Comparison of ENCODE assay signal across 38 cellular contexts in the genomic region with DNA sequence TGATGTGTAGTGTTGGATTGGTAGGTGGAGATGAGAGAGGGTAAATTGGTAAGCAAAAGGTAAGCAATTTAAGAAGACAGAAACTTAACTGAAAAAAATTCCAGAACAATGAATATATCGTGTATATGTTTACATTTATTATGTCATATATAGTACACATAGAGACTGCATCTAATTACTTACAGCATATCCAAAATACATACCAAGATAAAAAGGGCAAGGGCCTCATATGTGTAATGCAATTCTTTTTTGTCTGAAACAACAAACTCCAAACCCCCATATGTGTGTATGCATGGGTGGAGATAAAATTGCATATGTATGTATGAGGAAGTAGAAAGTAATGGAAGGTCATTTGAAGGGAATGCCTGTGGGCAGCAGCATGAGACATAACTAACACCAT. TPM values are rescaled to one million over a fixed set of nuclear protein-coding genes. Genes with fewer than 3 reads are reported as not detected.
"Had no signal": no experiment of that assay in that cellular context is flagged by ENCODE, and none has a peak within 500 bp of the region (broad histone marks: within the 10 kb centered on the region; RNA-seq: fewer than 3 reads in every experiment).

No MANE protein-coding gene starts in this region.

- H3K27me3 ChIP-seq: MG63 had no signal

- H3K4me3 ChIP-seq: MG63 had no signal

- H3K9me3 ChIP-seq: MG63 had no signal

- DNase-seq: Kasumi-1, MG63, MM.1S, MV-4-11, NCI-H1048, NCI-H1092, NCI-H1092 treated with DMSO at 0.1 percent for 48 hours, NCI-H1105, NCI-H1105 treated with DMSO at 0.1 percent for 48 hours, NCI-H1417 treated with DMSO at 0.1 percent for 48 hours, NCI-H1436, NCI-H1436 treated with DMSO at 0.1 percent for 48 hours, NCI-H146, NCI-H1694, NCI-H1694 treated with DMSO at 0.1 percent for 48 hours, NCI-H187, NCI-H187 treated with DMSO at 0.1 percent for 48 hours, NCI-H1930, NCI-H2029, NCI-H2029 treated with DMSO at 0.1 percent for 48 hours, NCI-H2081, NCI-H2081 treated with DMSO at 0.1 percent for 48 hours, NCI-H2107, NCI-H2171, NCI-H2171 treated with DMSO at 0.1 percent for 48 hours, NCI-H2227 treated with DMSO at 0.1 percent for 48 hours, NCI-H226, NCI-H345, NCI-H446, NCI-H446 treated with DMSO at 0.1 percent for 48 hours, NCI-H510A, NCI-H510A treated with DMSO at 0.1 percent for 48 hours, NCI-H524, NCI-H524 treated with DMSO at 0.1 percent for 48 hours had no signal

- H3K36me3 ChIP-seq: MG63 had no signal

RNA-seq across cellular contexts. Expression of gene KRTAP20-3, which starts 4.2 kb away (rescaled TPM):
- total RNA-seq: LHCN-M2, M059J, MCF 10A, NCI-H460 had no signal

RNA-seq across cellular contexts. Expression of gene KRTAP20-2, which starts 11.9 kb away (rescaled TPM):
- total RNA-seq: LHCN-M2, M059J, MCF 10A, NCI-H460 had no signal

RNA-seq across cellular contexts. Expression of gene KRTAP20-4, which starts 26.5 kb away (rescaled TPM):
- total RNA-seq: LHCN-M2, M059J, MCF 10A, NCI-H460 had no signal

RNA-seq across cellular contexts. Expression of gene KRTAP20-1, which starts 30.7 kb away (rescaled TPM):
- total RNA-seq: LHCN-M2, M059J, MCF 10A, NCI-H460 had no signal

RNA-seq across cellular contexts. Expression of gene KRTAP6-1, which starts 33.2 kb away (rescaled TPM):
- total RNA-seq: LHCN-M2, M059J, MCF 10A, NCI-H460 had no signal
